10 cellular contexts compared by ENCODE assay signal in genomic region chr1:162697140-162697895, GRCh38.
DNase-seq lines count a peak whose midpoint lies in the region; ATAC-seq and TF ChIP-seq lines count a peak whose summit lies in the region.
"Had no signal": no experiment of that assay in that cellular context is flagged by ENCODE, and none has a peak within 500 bp of the region (broad histone marks: within the 10 kb centered on the region; RNA-seq: fewer than 3 reads in every experiment).

No MANE protein-coding gene starts in this region.

- 92% methylated on average over 6 of the region's 6 CpGs for WGBS in mesenchymal stem cell
- WGBS in transverse colon (ENCODE audit: low coverage in 1 of 2), 2 donors, result 56 to 57% methylated on average over 6 of the region's 6 CpGs

- peaks cover 10% of the 10 kb centered on the region for H3K4me1 ChIP-seq in cardiac muscle cell (ENCODE audit: low read depth)
- H3K4me1 ChIP-seq in mesenchymal stem cell (ENCODE audit: control insufficient read depth, insufficient read depth, low read depth, low read length), result peaks cover 7% of the 10 kb centered on the region
- H3K4me1 ChIP-seq in transverse colon, result peaks cover 16 to 39% (median 18%) of the 10 kb centered on the region in 4 donors

- no peak overlapping the region for H3K4me2 ChIP-seq in mesenchymal stem cell (ENCODE audit: low read length, poor library complexity, severe bottlenecking)

- H3K18ac ChIP-seq in mesenchymal stem cell (ENCODE audit: low read depth in 1 of 2, low read length in 2 of 2), result no peak overlapping the region

- no peak for TF ChIP-seq POLR2A in transverse colon (IDR thresholded peaks at IDR 0.05)

- no peak for TF ChIP-seq EP300 in transverse colon (IDR thresholded peaks at IDR 0.05; ENCODE audit: low read depth)

- in situ Hi-C loops in transverse colon (cut with MboI; ENCODE audit: low pct_ligation_motif_present in 1 of 4, low pct_unique_long_range_greater_than_20kb in 1 of 4, low sequenced_read_pairs in 3 of 4), result no loop called here

- H3K4me1 Mint-ChIP-seq in WTC11, result peaks cover 21% of the 10 kb centered on the region

- peak overlapping the region; percentile 64 for H3K9ac ChIP-seq in mesenchymal stem cell (ENCODE audit: low read length)

- no peak overlapping the region for H2BK5ac ChIP-seq in mesenchymal stem cell (ENCODE audit: low read depth, low read length, poor library complexity, severe bottlenecking)

- H3K4me3 ChIP-seq in cardiac muscle cell (no peak overlapping the region), mesenchymal stem cell (ENCODE audit: insufficient read depth in 1 of 2, low read depth in 1 of 2, low read length in 2 of 2) (peak overlapping the region in 1 of 2 experiments; percentile 36), transverse colon (no peak overlapping the region)
- H3K4me3 ChIP-seq: thyroid gland had no signal

- POLR2A ChIA-PET in WTC11 (lab: Charles Lee), result no interaction called here

- H3K79me1 ChIP-seq in mesenchymal stem cell (replicated peaks; ENCODE audit: low read length, poor library complexity, severe bottlenecking), result peaks cover 25% of the 10 kb centered on the region

- no peak overlapping the region for H2BK15ac ChIP-seq in mesenchymal stem cell (ENCODE audit: low read depth, poor library complexity, severe bottlenecking)

- H4K8ac ChIP-seq in mesenchymal stem cell (ENCODE audit: low read length), result no peak overlapping the region

- peak overlapping the region; percentile 97 for H3K27ac Mint-ChIP-seq in WTC11

- DNase-seq in cardiac muscle cell (ENCODE audit: low read depth in 1 of 2, low spot score in 1 of 2) (no peak), left cardiac atrium (no peak), WTC11 (ENCODE audit: low spot score) (no peak), mesenchymal stem cell (no peak), transverse colon (no peak), NCI-H2196 (lab: John Stamatoyannopoulos, UW; ENCODE audit: unreplicated experiment) (no peak), iPS-NIHi7 (ENCODE audit: extremely low spot score) (no peak)
- DNase-seq: activated gamma-delta T cell had no signal

- ATAC-seq in left cardiac atrium, result no peak
- ATAC-seq in WTC11, result no peak
- no peak for ATAC-seq in HG03571 (IDR thresholded peaks at IDR 0.05; ENCODE audit: unreplicated experiment)

- H3K27ac ChIP-seq in cardiac muscle cell, result peak overlapping the region; percentile 81
- no peak overlapping the region for H3K27ac ChIP-seq in mesenchymal stem cell (ENCODE audit: low read length, poor library complexity, severe bottlenecking)
- peak overlapping the region; percentile 71 to 87 (median 79) for H3K27ac ChIP-seq in transverse colon

- no peak overlapping the region for H2BK120ac ChIP-seq in mesenchymal stem cell (ENCODE audit: low read depth, low read length)

- intact Hi-C loops in left cardiac atrium (cut with DNase I), result no loop called here
- intact Hi-C loops in transverse colon (cut with DNase I; ENCODE audit: low total_unique reads), result no loop called here

- H2AK5ac ChIP-seq in mesenchymal stem cell (ENCODE audit: low read length, severe bottlenecking), result no peak overlapping the region

- no peaks in the 10 kb centered on the region for H3K36me3 Mint-ChIP-seq in WTC11

- H3K36me3 ChIP-seq in cardiac muscle cell, result no peaks in the 10 kb centered on the region
- peaks cover 0 to 17% of the 10 kb centered on the region in 2 experiments for H3K36me3 ChIP-seq in mesenchymal stem cell (ENCODE audit: control insufficient read depth in 1 of 2, insufficient read depth in 2 of 2, low read depth in 1 of 2, low read length in 2 of 2)
- no peaks in the 10 kb centered on the region for H3K36me3 ChIP-seq in transverse colon
- H3K36me3 ChIP-seq: thyroid gland had no signal

- H3K27me3 ChIP-seq in cardiac muscle cell, result no peaks in the 10 kb centered on the region
- H3K27me3 ChIP-seq in mesenchymal stem cell (ENCODE audit: control insufficient read depth in 1 of 2, insufficient read depth in 1 of 2, low read length in 2 of 2), result no peaks in the 10 kb centered on the region
- no peaks in the 10 kb centered on the region for H3K27me3 ChIP-seq in transverse colon
- H3K27me3 ChIP-seq: thyroid gland had no signal

- no peak overlapping the region for H2BK12ac ChIP-seq in mesenchymal stem cell (ENCODE audit: low read length in 2 of 2)

- H3K27me3 Mint-ChIP-seq in WTC11 (ENCODE audit: low read depth), result no peaks in the 10 kb centered on the region

- no peak overlapping the region for H3K14ac ChIP-seq in mesenchymal stem cell (ENCODE audit: low read length in 2 of 2)

- no peak overlapping the region for H2AFZ ChIP-seq in mesenchymal stem cell (ENCODE audit: low read depth, low read length)

- peak overlapping the region in 1 of 2 experiments; percentile 32 for H3K4ac ChIP-seq in mesenchymal stem cell (ENCODE audit: low read depth in 1 of 2, low read length in 2 of 2)

- H4K91ac ChIP-seq in mesenchymal stem cell (ENCODE audit: low read length), result no peak overlapping the region

- CTCF ChIA-PET in WTC11 (lab: Charles Lee), result interaction anchor here (0.7 kb wide), 1 partner anchor 64 kb away, joined by 3 read pairs; no protein-coding TSS in a partner anchor

- H3K9me3 ChIP-seq in cardiac muscle cell (ENCODE audit: low read depth) (no peaks in the 10 kb centered on the region), mesenchymal stem cell (ENCODE audit: control insufficient read depth, low read length) (no peaks in the 10 kb centered on the region), transverse colon (no peaks in the 10 kb centered on the region)
- H3K9me3 ChIP-seq: thyroid gland had no signal

- H3K4me3 Mint-ChIP-seq in WTC11, result peak overlapping the region; percentile 50

- no peak overlapping the region for H3K23ac ChIP-seq in mesenchymal stem cell (ENCODE audit: low read length in 2 of 2)

- no peak for TF ChIP-seq CTCF in cardiac muscle cell (IDR thresholded peaks at IDR 0.05; ENCODE audit: low read depth, low read length)
- TF ChIP-seq CTCF in WTC11 (IDR thresholded peaks at IDR 0.05), result no peak
- TF ChIP-seq CTCF in transverse colon (IDR thresholded peaks at IDR 0.05), result no peak

- no peaks in the 10 kb centered on the region for H3K9me3 Mint-ChIP-seq in WTC11

TF ChIP-seq in WTC11, 78 proteins besides CTCF, POLR2A, EP300 and RAD21 (continues in another document):
- no peak for TF ChIP-seq ZNF532 (CRISPR knock-in tag; IDR thresholded peaks at IDR 0.05; ENCODE audit: borderline replicate concordance)
- no peak for TF ChIP-seq STAT6 (CRISPR knock-in tag; conservative IDR thresholded peaks at IDR 0.05; ENCODE audit: low read depth)
- TF ChIP-seq SMAD3 (CRISPR knock-in tag; IDR thresholded peaks at IDR 0.05; ENCODE audit: borderline replicate concordance), result no peak
